In the genomic region with DNA sequence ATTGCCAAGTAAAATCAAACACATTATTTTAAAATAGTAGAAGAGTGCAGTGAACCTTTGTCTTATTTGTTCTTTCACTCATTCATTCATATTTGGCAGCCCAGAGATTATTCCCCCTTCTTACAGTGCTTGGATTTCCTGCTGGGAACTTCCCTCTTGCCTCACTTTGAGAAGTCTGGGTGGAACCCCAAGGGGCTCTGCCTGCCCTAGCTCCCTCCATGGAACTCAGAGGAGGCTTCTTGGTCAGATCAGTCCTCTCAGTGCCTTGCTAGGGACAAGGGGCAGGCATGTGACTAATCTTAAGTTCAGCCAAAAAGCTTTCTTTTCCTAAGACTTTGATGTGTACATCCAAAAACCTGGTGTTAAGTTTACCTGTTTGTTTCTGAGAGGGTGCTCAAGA, we compare ENCODE assay signal across 21 cellular contexts.
DNase-seq lines count a peak whose midpoint lies in the region; ATAC-seq, FAIRE-seq and TF ChIP-seq lines count a peak whose summit lies in the region.
"Had no signal": no experiment of that assay in that cellular context is flagged by ENCODE, and none has a peak within 500 bp of the region (broad histone marks: within the 10 kb centered on the region; RNA-seq: fewer than 3 reads in every experiment).

No MANE protein-coding gene starts in this region.

- no peaks in the 10 kb centered on the region for H4K20me1 ChIP-seq in astrocyte (ENCODE audit: insufficient read depth, low read length)

- ATAC-seq in left cardiac atrium: peak; percentile 34 to 45

- TF ChIP-seq CTCF in astrocyte (IDR thresholded peaks at IDR 0.05; ENCODE audit: insufficient read depth, low read depth, low read length) (no peak), parathyroid adenoma (IDR thresholded peaks at IDR 0.05) (no peak)

- H3K4me1 ChIP-seq in astrocyte (ENCODE audit: insufficient read depth, low read length): peaks cover 18% of the 10 kb centered on the region
- peaks cover 42% of the 10 kb centered on the region for H3K4me1 ChIP-seq in parathyroid adenoma
- H3K4me1 ChIP-seq in urinary bladder (ENCODE audit: insufficient read depth): no peaks in the 10 kb centered on the region
- H3K4me1 ChIP-seq in effector memory CD4-positive, alpha-beta T cell (ENCODE audit: control insufficient read depth, insufficient read depth, low read length, poor library complexity, severe bottlenecking): no peaks in the 10 kb centered on the region
- H3K4me1 ChIP-seq: SJCRH30 had no signal

- H3K27ac ChIP-seq in astrocyte (ENCODE audit: low read depth, low read length) (no peak overlapping the region), parathyroid adenoma (peak overlapping the region; percentile 80), urinary bladder (ENCODE audit: low read depth) (peak overlapping the region; percentile 35)
- H3K27ac ChIP-seq in effector memory CD4-positive, alpha-beta T cell (ENCODE audit: insufficient read depth, low read length, poor library complexity, severe bottlenecking): no peak overlapping the region
- H3K27ac ChIP-seq: SJCRH30 had no signal

- no peaks in the 10 kb centered on the region for H3K36me3 ChIP-seq in astrocyte (ENCODE audit: insufficient read depth, low read length)
- no peaks in the 10 kb centered on the region for H3K36me3 ChIP-seq in parathyroid adenoma (ENCODE audit: control insufficient read depth, insufficient read depth, low read length)
- no peaks in the 10 kb centered on the region for H3K36me3 ChIP-seq in urinary bladder (ENCODE audit: insufficient read depth)
- H3K36me3 ChIP-seq in effector memory CD4-positive, alpha-beta T cell (ENCODE audit: control insufficient read depth, insufficient read depth, low read length): no peaks in the 10 kb centered on the region
- H3K36me3 ChIP-seq: MG63 had no signal

- H3K79me2 ChIP-seq in astrocyte (ENCODE audit: insufficient read depth, low read length): no peaks in the 10 kb centered on the region
- peaks cover 6% of the 10 kb centered on the region for H3K79me2 ChIP-seq in parathyroid adenoma

- peaks cover 20% of the 10 kb centered on the region for H3K4me1 Mint-ChIP-seq in astrocyte (ENCODE audit: low read depth, unreplicated experiment)
- H3K4me1 Mint-ChIP-seq: activated T-helper 17 cell treated with anti-CD3 and anti-CD28 coated beads, Interleukin-2, amount 50 U/mL, for 72 hours; B cell had no signal

- no peak for DNase-seq in astrocyte (ENCODE audit: low read depth)
- no peak for DNase-seq in left cardiac atrium
- no peak for DNase-seq in effector CD8-positive, alpha-beta T cell (lab: John Stamatoyannopoulos, UW)
- DNase-seq in NCI-H82 (lab: John Stamatoyannopoulos, UW): no peak
- DNase-seq in effector memory CD4-positive, alpha-beta T cell: no peak
- DNase-seq: activated CD4-positive, CD25-positive, alpha-beta regulatory T cell; activated CD8-positive, alpha-beta memory T cell treated with anti-CD3 and anti-CD28 coated beads for 24 hours; cerebellar nuclear complex; NCI-H1694; NCI-H446 treated with DMSO at 0.1 percent for 48 hours; SJCRH30; stimulated activated CD4-positive, alpha-beta T cell treated with anti-CD3 and anti-CD28 coated beads, Interleukin-2, amount 100 ng/mL, for 48 hours had no signal

- no peak overlapping the region for H3K27ac Mint-ChIP-seq in astrocyte (ENCODE audit: unreplicated experiment)
- H3K27ac Mint-ChIP-seq: activated T-helper 17 cell treated with anti-CD3 and anti-CD28 coated beads, Interleukin-2, amount 50 U/mL, for 72 hours; B cell had no signal

- no peaks in the 10 kb centered on the region for H3K9me3 Mint-ChIP-seq in astrocyte (ENCODE audit: unreplicated experiment)
- H3K9me3 Mint-ChIP-seq: activated T-helper 17 cell treated with anti-CD3 and anti-CD28 coated beads, Interleukin-2, amount 50 U/mL, for 72 hours; neural crest cell had no signal

- no peak overlapping the region for H2AFZ ChIP-seq in astrocyte (ENCODE audit: low read depth, low read length)
- H2AFZ ChIP-seq in parathyroid adenoma: peak overlapping the region; percentile 57

- H3K9me3 ChIP-seq in astrocyte (ENCODE audit: insufficient read depth, low read depth, low read length) (no peaks in the 10 kb centered on the region), parathyroid adenoma (ENCODE audit: control insufficient read depth, low read length) (no peaks in the 10 kb centered on the region)
- H3K9me3 ChIP-seq in effector memory CD4-positive, alpha-beta T cell (ENCODE audit: control insufficient read depth, low read length): no peaks in the 10 kb centered on the region
- H3K9me3 ChIP-seq: MG63, SJCRH30 had no signal

- H3K4me3 ChIP-seq in astrocyte (ENCODE audit: insufficient read depth, low read depth, low read length) (no peak overlapping the region), parathyroid adenoma (ENCODE audit: low read depth, low read length) (no peak overlapping the region), urinary bladder (ENCODE audit: low read depth, low read length) (no peak overlapping the region)
- no peak overlapping the region for H3K4me3 ChIP-seq in effector memory CD4-positive, alpha-beta T cell (ENCODE audit: insufficient read depth, low read depth, low read length, poor library complexity, severe bottlenecking)
- H3K4me3 ChIP-seq: SJCRH30 had no signal

- H3K27me3 ChIP-seq in astrocyte (ENCODE audit: insufficient read depth, low read length) (no peaks in the 10 kb centered on the region), parathyroid adenoma (ENCODE audit: control insufficient read depth, insufficient read depth, low read length) (no peaks in the 10 kb centered on the region)
- no peaks in the 10 kb centered on the region for H3K27me3 ChIP-seq in effector memory CD4-positive, alpha-beta T cell (replicated peaks; ENCODE audit: control insufficient read depth, insufficient read depth, low read length, poor library complexity, severe bottlenecking)
- H3K27me3 ChIP-seq: MG63, SJCRH30 had no signal

- no peaks in the 10 kb centered on the region for H3K36me3 Mint-ChIP-seq in astrocyte (ENCODE audit: low read depth, unreplicated experiment)

- H3K9ac ChIP-seq in astrocyte (ENCODE audit: low read length) (peak overlapping the region; percentile 9), parathyroid adenoma (no peak overlapping the region)

- no peak for FAIRE-seq in astrocyte (lab: Jason Lieb, UNC)
- FAIRE-seq: frontal cortex, G401.6, GM12892 had no signal

- no peaks in the 10 kb centered on the region for H3K27me3 Mint-ChIP-seq in astrocyte (ENCODE audit: low read depth, unreplicated experiment)
- H3K27me3 Mint-ChIP-seq: B cell had no signal

- no peak overlapping the region for H3K4me3 Mint-ChIP-seq in astrocyte (ENCODE audit: unreplicated experiment)
- H3K4me3 Mint-ChIP-seq: activated T-helper 17 cell treated with anti-CD3 and anti-CD28 coated beads, Interleukin-2, amount 50 U/mL, for 72 hours; B cell; neural crest cell had no signal

- intact Hi-C loops in left cardiac atrium (cut with DNase I): no loop called here

- H3K4me2 ChIP-seq in astrocyte (ENCODE audit: low read length) (peak overlapping the region; percentile 78), parathyroid adenoma (ENCODE audit: low read length) (peak overlapping the region; percentile 24)

Comparison
In these comparisons a context has a peak if more than half of its experiments do, and no peak if none do; other contexts are left out.
1. H3K27ac ChIP-seq: peak in parathyroid adenoma (single experiment) and urinary bladder (single experiment); none in astrocyte (single experiment) and effector memory CD4-positive, alpha-beta T cell (single experiment).